In the genomic region with DNA sequence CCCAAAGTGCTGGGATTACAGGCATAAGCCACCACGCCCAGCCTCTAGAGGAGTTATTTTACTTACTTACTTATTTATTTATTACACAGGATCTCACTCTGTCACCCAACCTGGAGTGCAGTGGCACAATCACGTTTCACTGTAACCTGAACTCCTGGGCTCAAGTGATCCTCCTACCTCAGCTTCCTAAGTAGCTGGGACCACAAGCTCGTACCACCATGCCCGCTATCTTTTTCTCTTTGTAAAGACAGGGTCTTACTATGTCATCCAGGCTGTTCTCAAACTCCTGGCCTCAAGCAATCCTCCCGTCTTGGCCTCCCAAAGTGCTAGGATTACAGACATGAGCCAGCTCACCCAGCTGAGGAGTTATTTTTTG, we compare ENCODE assay signal across 16 cellular contexts. TPM values are rescaled to one million over a fixed set of nuclear protein-coding genes. Genes with fewer than 3 reads are reported as not detected.
DNase-seq lines count a peak whose midpoint lies in the region; ATAC-seq, FAIRE-seq and TF ChIP-seq lines count a peak whose summit lies in the region.
"Had no signal": no experiment of that assay in that cellular context is flagged by ENCODE, and none has a peak within 500 bp of the region (broad histone marks: within the 10 kb centered on the region; RNA-seq: fewer than 3 reads in every experiment).

No MANE protein-coding gene starts in this region.

- H3K27ac ChIP-seq in HepG2 (ENCODE audit: extremely low read length, insufficient read depth, low read length), result peak overlapping the region; percentile 12
- no peak overlapping the region for H3K27ac ChIP-seq in right lobe of liver
- H3K27ac ChIP-seq in Panc1 (ENCODE audit: low read length), result peak overlapping the region; percentile 78; the same call in 1 of the 2 replicates
- H3K27ac ChIP-seq in trophoblast cell (ENCODE audit: low read depth, low read length), result no peak overlapping the region
- H3K27ac ChIP-seq in smooth muscle cell (ENCODE audit: low read depth), result no peak overlapping the region
- H3K27ac ChIP-seq: adrenal gland, neutrophil, testis had no signal

- intact Hi-C loops in HepG2 (cut with micrococcal nuclease; ENCODE audit: unreplicated experiment), result no loop called here
- intact Hi-C loops in right lobe of liver (cut with DNase I), result no loop called here
- intact Hi-C loops in Panc1 (cut with micrococcal nuclease; ENCODE audit: unreplicated experiment), result no loop called here

- peaks cover 16% of the 10 kb centered on the region for H3K79me1 ChIP-seq in trophoblast cell (ENCODE audit: low read length)

- in situ Hi-C loops in HepG2 (cut with HindIII; ENCODE audit: extremely low pct_ligation_motif_present, low pct_unique_long_range_greater_than_20kb), result no loop called here
- in situ Hi-C loops in Panc1 (cut with HindIII; ENCODE audit: low pct_unique_long_range_greater_than_20kb, low sequenced_read_pairs), result no loop called here

- H3K14ac ChIP-seq in trophoblast cell (ENCODE audit: low read length), result no peak overlapping the region

- H3F3A ChIP-seq in smooth muscle cell (ENCODE audit: low read depth), result peaks cover 20% of the 10 kb centered on the region

- 88% methylated on average over 5 of the region's 5 CpGs for WGBS in HepG2 (ENCODE audit: low lambda C conversion rate)
- WGBS in right lobe of liver (ENCODE audit: insufficient coverage, low coverage, low lambda C conversion rate, missing lambda C conversion rate), result 81% methylated on average over 5 of the region's 5 CpGs
- WGBS in trophoblast cell (ENCODE audit: extremely low coverage, insufficient coverage, insufficient read length), result no CpG with 5 or more reads among the region's 5 CpGs
- WGBS in smooth muscle cell (ENCODE audit: low lambda C conversion rate), result 85% methylated on average over 5 of the region's 5 CpGs

- TF ChIP-seq POLR2A in HepG2 (IDR thresholded peaks at IDR 0.05; ENCODE audit: insufficient read depth in 1 of 2, low read depth in 2 of 2, low read length in 2 of 2) (no peak), right lobe of liver (IDR thresholded peaks at IDR 0.05) (no peak)

- no peak for FAIRE-seq in HepG2 (lab: Jason Lieb, UNC)

- H3K9me3 ChIP-seq in HepG2 (ENCODE audit: low read length), result no peaks in the 10 kb centered on the region
- no peaks in the 10 kb centered on the region for H3K9me3 ChIP-seq in right lobe of liver
- H3K9me3 ChIP-seq in Panc1 (ENCODE audit: control insufficient read depth, insufficient read depth, low read depth, low read length), result no peaks in the 10 kb centered on the region
- H3K9me3 ChIP-seq in trophoblast cell (ENCODE audit: insufficient read depth, low read depth, low read length), result peaks cover 2% of the 10 kb centered on the region
- no peaks in the 10 kb centered on the region for H3K9me3 ChIP-seq in smooth muscle cell (replicated peaks; ENCODE audit: low read depth)
- H3K9me3 ChIP-seq: adrenal gland, BE2C, neutrophil, testis had no signal

- peak overlapping the region; percentile 7 for H2BK5ac ChIP-seq in trophoblast cell (ENCODE audit: low read depth, low read length, poor library complexity)

- H3K4ac ChIP-seq in trophoblast cell (ENCODE audit: low read depth, low read length), result no peak overlapping the region

- H3K27me3 ChIP-seq in HepG2 (ENCODE audit: control insufficient read depth in 1 of 2, insufficient read depth in 2 of 2, low read length in 2 of 2) (no peaks in the 10 kb centered on the region; a peak in 1 of 5 replicates), right lobe of liver (no peaks in the 10 kb centered on the region), Panc1 (ENCODE audit: control insufficient read depth, insufficient read depth, low read length) (no peaks in the 10 kb centered on the region), trophoblast cell (ENCODE audit: insufficient read depth, low read length) (no peaks in the 10 kb centered on the region), smooth muscle cell (ENCODE audit: low read depth) (no peaks in the 10 kb centered on the region)
- H3K27me3 ChIP-seq: adrenal gland, BE2C, neutrophil, testis had no signal

- TF ChIP-seq EP300 in HepG2 (IDR thresholded peaks at IDR 0.05; ENCODE audit: low read depth in 2 of 2, low read length in 2 of 2) (no peak), HepG2 (CRISPR knock-in tag; IDR thresholded peaks at IDR 0.05; ENCODE audit: borderline replicate concordance) (no peak)

- H3K4me2 ChIP-seq in HepG2 (ENCODE audit: low read depth, low read length) (no peak overlapping the region), trophoblast cell (ENCODE audit: low read length) (no peak overlapping the region), smooth muscle cell (no peak overlapping the region)

- no peak for ATAC-seq in HepG2
- ATAC-seq in right lobe of liver, result no peak
- ATAC-seq in Panc1, result no peak
- ATAC-seq: right cardiac atrium had no signal

- H4K20me1 ChIP-seq in HepG2 (ENCODE audit: insufficient read depth, low read length), result peaks cover 18% of the 10 kb centered on the region
- peaks cover 19% of the 10 kb centered on the region for H4K20me1 ChIP-seq in smooth muscle cell (ENCODE audit: low read depth)

- CTCF ChIA-PET in HepG2 (lab: Yijun Ruan, JAX; ENCODE audit: low intra/inter-chr PET ratio, low total read pairs), result interaction anchor here (1.2 kb wide), 1 partner anchor 16 kb away, joined by 3 read pairs; no protein-coding TSS in a partner anchor
- CTCF ChIA-PET in Panc1 (lab: Charles Lee), result no interaction called here

- no peak overlapping the region for H4K8ac ChIP-seq in trophoblast cell (ENCODE audit: low read depth, low read length)

- no peak for DNase-seq in HepG2 (ENCODE audit: low spot score)
- DNase-seq in right lobe of liver, result no peak
- DNase-seq in Panc1 (ENCODE audit: low read depth, low spot score), result no peak
- no peak for DNase-seq in trophoblast cell
- no peak for DNase-seq in smooth muscle cell (lab: John Stamatoyannopoulos, UW; ENCODE audit: unreplicated experiment)
- no peak for DNase-seq in Ammon's horn (ENCODE audit: low spot score)
- DNase-seq: activated CD4-positive, CD25-positive, alpha-beta regulatory T cell; adrenal gland; BE2C; cerebellar nuclear complex; hippocampal formation; NCI-H2081 treated with DMSO at 0.1 percent for 48 hours; right cardiac atrium; Right ventricle myocardium superior; testis had no signal

- POLR2A ChIA-PET in HepG2 (lab: Yijun Ruan, JAX) (interaction anchor here (1.2 to 29.0 kb wide), 5 partner anchors 16 to 83 kb away, joined by 3 to 1587 read pairs (median 52); a partner anchor contains a TSS), Panc1 (lab: Charles Lee) (no interaction called here)

- H2BK12ac ChIP-seq in trophoblast cell (ENCODE audit: low read length), result peak overlapping the region; percentile 23

- no peak overlapping the region for H2AFZ ChIP-seq in HepG2 (ENCODE audit: low read length)
- no peak overlapping the region for H2AFZ ChIP-seq in trophoblast cell (ENCODE audit: insufficient read depth, low read length, poor library complexity)
- H2AFZ ChIP-seq in smooth muscle cell (ENCODE audit: low read depth), result no peak overlapping the region

- H2AK5ac ChIP-seq in trophoblast cell (ENCODE audit: low read length), result no peak overlapping the region

- no peak overlapping the region for H3K4me3 ChIP-seq in HepG2 (replicated peaks in 1 of 3; ENCODE audit: insufficient read depth in 1 of 3, low read depth in 2 of 3, low read length in 3 of 3)
- no peak overlapping the region for H3K4me3 ChIP-seq in right lobe of liver
- H3K4me3 ChIP-seq in Panc1 (ENCODE audit: low read depth in 2 of 2, low read length in 2 of 2), result no peak overlapping the region
- no peak overlapping the region for H3K4me3 ChIP-seq in trophoblast cell (ENCODE audit: low read depth, low read length)
- no peak overlapping the region for H3K4me3 ChIP-seq in smooth muscle cell
- H3K4me3 ChIP-seq: adrenal gland, testis had no signal

- H3K4me1 ChIP-seq in HepG2 (ENCODE audit: insufficient read depth, low read length), result peaks cover 58% of the 10 kb centered on the region
- H3K4me1 ChIP-seq in right lobe of liver, result peaks cover 0 to 6% (median 0%) of the 10 kb centered on the region in 4 donors
- peaks cover 17% of the 10 kb centered on the region for H3K4me1 ChIP-seq in Panc1 (ENCODE audit: control insufficient read depth, insufficient read depth, low read length)
- peaks cover 2 to 8% of the 10 kb centered on the region in 2 experiments for H3K4me1 ChIP-seq in trophoblast cell (ENCODE audit: control insufficient read depth in 1 of 2, insufficient read depth in 2 of 2, low read length in 2 of 2)
- no peaks in the 10 kb centered on the region for H3K4me1 ChIP-seq in smooth muscle cell (ENCODE audit: low read depth)
- H3K4me1 ChIP-seq: BE2C had no signal

- no peak for TF ChIP-seq RAD21 in HepG2 (CRISPR knock-in tag; IDR thresholded peaks at IDR 0.05)

- BruUV-seq in HepG2 (replicated peaks; lab: Mats Ljungman, UMichigan) (no TSS peak), Panc1 (replicated peaks; lab: Mats Ljungman, UMichigan) (no TSS peak)

- H3K23ac ChIP-seq in trophoblast cell (ENCODE audit: low read length), result no peak overlapping the region

- no peak overlapping the region for H3K18ac ChIP-seq in trophoblast cell (ENCODE audit: low read length)

- H2BK120ac ChIP-seq in trophoblast cell (ENCODE audit: insufficient read depth, low read length, poor library complexity), result no peak overlapping the region

- H3K9ac ChIP-seq in HepG2 (ENCODE audit: insufficient read depth, low read depth, low read length) (no peak overlapping the region), trophoblast cell (ENCODE audit: low read length) (no peak overlapping the region), smooth muscle cell (ENCODE audit: low read depth) (no peak overlapping the region)

- peaks cover 36% of the 10 kb centered on the region for H3K79me2 ChIP-seq in HepG2 (ENCODE audit: insufficient read depth, low read length)
- peaks cover 10% of the 10 kb centered on the region for H3K79me2 ChIP-seq in trophoblast cell (ENCODE audit: control insufficient read depth, insufficient read depth, low read length, poor library complexity)
- peaks cover 7% of the 10 kb centered on the region for H3K79me2 ChIP-seq in smooth muscle cell (ENCODE audit: low read depth)

- no peak overlapping the region for H4K12ac ChIP-seq in trophoblast cell (ENCODE audit: low read depth, low read length)

- H3K36me3 ChIP-seq in HepG2 (replicated peaks in 1 of 2; ENCODE audit: control insufficient read depth in 1 of 2, insufficient read depth in 2 of 2, low read length in 2 of 2), result peaks cover 3 to 20% of the 10 kb centered on the region in 2 experiments; a peak in 3 of 5 replicates
- no peaks in the 10 kb centered on the region for H3K36me3 ChIP-seq in right lobe of liver
- H3K36me3 ChIP-seq in Panc1 (ENCODE audit: control insufficient read depth, insufficient read depth, low read length), result no peaks in the 10 kb centered on the region
- H3K36me3 ChIP-seq in trophoblast cell (ENCODE audit: control insufficient read depth in 1 of 2, insufficient read depth in 2 of 2, low read length in 2 of 2), result no peaks in the 10 kb centered on the region
- H3K36me3 ChIP-seq in smooth muscle cell (ENCODE audit: low read depth), result no peaks in the 10 kb centered on the region
- H3K36me3 ChIP-seq: adrenal gland, BE2C, neutrophil had no signal

- H4K91ac ChIP-seq in trophoblast cell (ENCODE audit: low read depth, low read length), result no peak overlapping the region

- TF ChIP-seq CTCF in HepG2 (CRISPR knock-in tag; IDR thresholded peaks at IDR 0.05), result no peak
- no peak for TF ChIP-seq CTCF in right lobe of liver (IDR thresholded peaks at IDR 0.05)
- no peak for TF ChIP-seq CTCF in Panc1 (IDR thresholded peaks at IDR 0.05)
- TF ChIP-seq CTCF in smooth muscle cell (IDR thresholded peaks at IDR 0.05; ENCODE audit: borderline replicate concordance, insufficient read depth, poor library complexity, severe bottlenecking), result no peak

RNA-seq across cellular contexts. Expression of a gene that starts 1.6 kb away (rescaled TPM):
- total RNA-seq in HepG2 (2016; rRNA removed; fragmentation: Illumina TruSeq; extraction: Trizol), result 106 and 115 TPM in 2 replicates
- 40.1 and 45.0 TPM in 2 replicates for total RNA-seq in HepG2 (2016; cell fraction: cytosol; rRNA removed; fragmentation: Illumina TruSeq; extraction: Trizol; ENCODE audit: low read depth)
- total RNA-seq in HepG2 (2016; cell fraction: insoluble cytoplasmic fraction; rRNA removed; fragmentation: Illumina TruSeq; extraction: Trizol), result 106 and 115 TPM in 2 replicates
- 107 and 130 TPM in 2 replicates for total RNA-seq in HepG2 (2016; cell fraction: membrane; rRNA removed; fragmentation: Illumina TruSeq; extraction: Trizol)
- total RNA-seq in HepG2 (2016; cell fraction: nucleus; rRNA removed; fragmentation: Illumina TruSeq; extraction: Trizol), result 47.6 and 54.9 TPM in 2 replicates
- 150 and 241 TPM in 2 replicates for polyA plus RNA-seq in HepG2 (2011; rRNA removed)
- polyA plus RNA-seq in HepG2 (2011; cell fraction: cytosol; rRNA removed), result 165 and 177 TPM in 2 replicates
- 122 and 148 TPM in 2 replicates for polyA plus RNA-seq in HepG2 (2011; cell fraction: nucleus; rRNA removed)
- polyA plus RNA-seq in HepG2 (2012), result 78.0 and 193 TPM in 2 replicates
- polyA plus RNA-seq in HepG2 (2016; cell fraction: cytosol; fragmentation: Illumina TruSeq; extraction: Trizol; ENCODE audit: low read depth), result 33.6 and 42.0 TPM in 2 replicates
- 99.1 and 105 TPM in 2 replicates for polyA plus RNA-seq in HepG2 (2016; cell fraction: insoluble cytoplasmic fraction; fragmentation: Illumina TruSeq; extraction: Trizol; ENCODE audit: low read depth)
- polyA plus RNA-seq in HepG2 (2016; cell fraction: membrane; fragmentation: Illumina TruSeq; extraction: Trizol; ENCODE audit: low read depth), result 76.6 and 88.5 TPM in 2 replicates
- 77.9 and 79.0 TPM in 2 replicates for polyA plus RNA-seq in HepG2 (2016; cell fraction: nucleus; fragmentation: Illumina TruSeq; extraction: Trizol; ENCODE audit: insufficient read depth, low read depth)
- polyA minus RNA-seq in HepG2 (2011; rRNA and poly(A)+ RNA removed; ENCODE audit: low replicate concordance), result 66.9 and 301 TPM in 2 replicates
- 115 and 151 TPM in 2 replicates for polyA minus RNA-seq in HepG2 (2011; cell fraction: cytosol; rRNA and poly(A)+ RNA removed)
- polyA minus RNA-seq in HepG2 (2011; cell fraction: nucleus; rRNA and poly(A)+ RNA removed), result 35.9 and 65.3 TPM in 2 replicates
- 100 to 1,000 TPM in 2 of 6 experiments, 10 to 100 TPM in 4; 15.1 to 139 (median 34.1) TPM for total RNA-seq in right lobe of liver
- total RNA-seq in Panc1 (2021; ENCODE audit: unreplicated experiment), result 35.6 TPM
- polyA plus RNA-seq in Panc1 (2012; ENCODE audit: insufficient read length), result 41.6 TPM
- 30.6 and 32.9 TPM in 2 replicates for polyA plus RNA-seq in trophoblast cell (2013)
- 18.6 and 21.2 TPM in 2 replicates for total RNA-seq in smooth muscle cell
- 25.7 TPM in 2 replicates for polyA plus RNA-seq in smooth muscle cell

RNA-seq across cellular contexts. Expression of a gene that starts 29.1 kb away (rescaled TPM):
- 121 and 149 TPM in 2 replicates for total RNA-seq in HepG2 (2016; rRNA removed; fragmentation: Illumina TruSeq; extraction: Trizol)
- total RNA-seq in HepG2 (2016; cell fraction: cytosol; rRNA removed; fragmentation: Illumina TruSeq; extraction: Trizol; ENCODE audit: low read depth), result 176 and 212 TPM in 2 replicates
- 110 and 147 TPM in 2 replicates for total RNA-seq in HepG2 (2016; cell fraction: insoluble cytoplasmic fraction; rRNA removed; fragmentation: Illumina TruSeq; extraction: Trizol)
- total RNA-seq in HepG2 (2016; cell fraction: membrane; rRNA removed; fragmentation: Illumina TruSeq; extraction: Trizol), result 217 and 241 TPM in 2 replicates
- 83.9 and 95.5 TPM in 2 replicates for total RNA-seq in HepG2 (2016; cell fraction: nucleus; rRNA removed; fragmentation: Illumina TruSeq; extraction: Trizol)
- polyA plus RNA-seq in HepG2 (2011; rRNA removed), result 215 and 270 TPM in 2 replicates
- polyA plus RNA-seq in HepG2 (2011; cell fraction: cytosol; rRNA removed), result 171 and 196 TPM in 2 replicates
- 558 and 618 TPM in 2 replicates for polyA plus RNA-seq in HepG2 (2011; cell fraction: nucleus; rRNA removed)
- 207 and 311 TPM in 2 replicates for polyA plus RNA-seq in HepG2 (2012)
- polyA plus RNA-seq in HepG2 (2016; cell fraction: cytosol; fragmentation: Illumina TruSeq; extraction: Trizol; ENCODE audit: low read depth), result 291 and 331 TPM in 2 replicates
- 144 and 159 TPM in 2 replicates for polyA plus RNA-seq in HepG2 (2016; cell fraction: insoluble cytoplasmic fraction; fragmentation: Illumina TruSeq; extraction: Trizol; ENCODE audit: low read depth)
- 277 and 299 TPM in 2 replicates for polyA plus RNA-seq in HepG2 (2016; cell fraction: membrane; fragmentation: Illumina TruSeq; extraction: Trizol; ENCODE audit: low read depth)
- polyA plus RNA-seq in HepG2 (2016; cell fraction: nucleus; fragmentation: Illumina TruSeq; extraction: Trizol; ENCODE audit: insufficient read depth, low read depth), result 357 and 365 TPM in 2 replicates
- polyA minus RNA-seq in HepG2 (2011; rRNA and poly(A)+ RNA removed; ENCODE audit: low replicate concordance), result 36.5 and 119 TPM in 2 replicates
- 65.9 and 88.8 TPM in 2 replicates for polyA minus RNA-seq in HepG2 (2011; cell fraction: cytosol; rRNA and poly(A)+ RNA removed)
- 102 and 144 TPM in 2 replicates for polyA minus RNA-seq in HepG2 (2011; cell fraction: nucleus; rRNA and poly(A)+ RNA removed)
- 100 to 1,000 TPM in 2 of 6 experiments, 10 to 100 TPM in 4; 63.1 to 113 (median 85.6) TPM for total RNA-seq in right lobe of liver
- 97.1 TPM for total RNA-seq in Panc1 (2021; ENCODE audit: unreplicated experiment)
- 109 TPM for polyA plus RNA-seq in Panc1 (2012; ENCODE audit: insufficient read length)
- 48.6 and 50.5 TPM in 2 replicates for polyA plus RNA-seq in trophoblast cell (2013)
- 43.0 and 49.2 TPM in 2 replicates for total RNA-seq in smooth muscle cell
- 53.9 and 62.4 TPM in 2 replicates for polyA plus RNA-seq in smooth muscle cell

RNA-seq across cellular contexts. Expression of a gene that starts 32.0 kb away (rescaled TPM):
- 28.4 and 32.3 TPM in 2 replicates for total RNA-seq in HepG2 (2016; rRNA removed; fragmentation: Illumina TruSeq; extraction: Trizol)
- 13.5 and 19.5 TPM in 2 replicates for total RNA-seq in HepG2 (2016; cell fraction: cytosol; rRNA removed; fragmentation: Illumina TruSeq; extraction: Trizol; ENCODE audit: low read depth)
- 26.0 and 33.1 TPM in 2 replicates for total RNA-seq in HepG2 (2016; cell fraction: insoluble cytoplasmic fraction; rRNA removed; fragmentation: Illumina TruSeq; extraction: Trizol)
- 30.9 and 37.0 TPM in 2 replicates for total RNA-seq in HepG2 (2016; cell fraction: membrane; rRNA removed; fragmentation: Illumina TruSeq; extraction: Trizol)
- total RNA-seq in HepG2 (2016; cell fraction: nucleus; rRNA removed; fragmentation: Illumina TruSeq; extraction: Trizol), result 18.0 and 19.9 TPM in 2 replicates
- polyA plus RNA-seq in HepG2 (2011; rRNA removed), result 49.4 and 63.3 TPM in 2 replicates
- polyA plus RNA-seq in HepG2 (2011; cell fraction: cytosol; rRNA removed), result 69.4 and 90.4 TPM in 2 replicates
- polyA plus RNA-seq in HepG2 (2011; cell fraction: nucleus; rRNA removed), result 68.6 and 73.2 TPM in 2 replicates
- 32.8 and 45.8 TPM in 2 replicates for polyA plus RNA-seq in HepG2 (2012)
- polyA plus RNA-seq in HepG2 (2016; cell fraction: cytosol; fragmentation: Illumina TruSeq; extraction: Trizol; ENCODE audit: low read depth), result 30.7 and 34.2 TPM in 2 replicates
- polyA plus RNA-seq in HepG2 (2016; cell fraction: insoluble cytoplasmic fraction; fragmentation: Illumina TruSeq; extraction: Trizol; ENCODE audit: low read depth), result 54.0 and 55.2 TPM in 2 replicates
- polyA plus RNA-seq in HepG2 (2016; cell fraction: membrane; fragmentation: Illumina TruSeq; extraction: Trizol; ENCODE audit: low read depth), result 61.7 and 66.8 TPM in 2 replicates
- polyA plus RNA-seq in HepG2 (2016; cell fraction: nucleus; fragmentation: Illumina TruSeq; extraction: Trizol; ENCODE audit: insufficient read depth, low read depth), result 79.0 and 79.1 TPM in 2 replicates
- 1.6 and 52.5 TPM in 2 replicates for polyA minus RNA-seq in HepG2 (2011; rRNA and poly(A)+ RNA removed; ENCODE audit: low replicate concordance)
- polyA minus RNA-seq in HepG2 (2011; cell fraction: cytosol; rRNA and poly(A)+ RNA removed), result 32.5 and 33.1 TPM in 2 replicates
- polyA minus RNA-seq in HepG2 (2011; cell fraction: nucleus; rRNA and poly(A)+ RNA removed), result 10.7 and 15.0 TPM in 2 replicates
- total RNA-seq in right lobe of liver, result 1 to 10 TPM; 1.3 to 4.1 (median 1.9) TPM
- total RNA-seq in Panc1 (2021; ENCODE audit: unreplicated experiment), result 44.9 TPM
- 74.8 TPM for polyA plus RNA-seq in Panc1 (2012; ENCODE audit: insufficient read length)
- 26.5 and 26.8 TPM in 2 replicates for polyA plus RNA-seq in trophoblast cell (2013)
- total RNA-seq in smooth muscle cell, result 31.5 and 50.1 TPM in 2 replicates
- 99.1 and 107 TPM in 2 replicates for polyA plus RNA-seq in smooth muscle cell

RNA-seq across cellular contexts. Expression of a gene that starts 53.6 kb away (rescaled TPM):
- total RNA-seq in HepG2 (2016; rRNA removed; fragmentation: Illumina TruSeq; extraction: Trizol) (12.1 and 18.7 TPM in 2 replicates), right lobe of liver (1 to 10 TPM; 3.6 to 6.4 (median 4.6) TPM), Panc1 (2021; ENCODE audit: unreplicated experiment) (48.6 TPM), smooth muscle cell (3.3 and 7.1 TPM in 2 replicates)
- total RNA-seq in HepG2 (2016; cell fraction: cytosol; rRNA removed; fragmentation: Illumina TruSeq; extraction: Trizol; ENCODE audit: low read depth), result 5.2 and 6.4 TPM in 2 replicates
- 10.8 and 18.0 TPM in 2 replicates for total RNA-seq in HepG2 (2016; cell fraction: insoluble cytoplasmic fraction; rRNA removed; fragmentation: Illumina TruSeq; extraction: Trizol)
- 19.3 and 22.7 TPM in 2 replicates for total RNA-seq in HepG2 (2016; cell fraction: membrane; rRNA removed; fragmentation: Illumina TruSeq; extraction: Trizol)
- total RNA-seq in HepG2 (2016; cell fraction: nucleus; rRNA removed; fragmentation: Illumina TruSeq; extraction: Trizol), result 14.7 and 17.3 TPM in 2 replicates
- polyA plus RNA-seq in HepG2 (2011; rRNA removed) (10.0 and 11.5 TPM in 2 replicates), smooth muscle cell (16.6 and 17.7 TPM in 2 replicates)
- 5.9 and 7.7 TPM in 2 replicates for polyA plus RNA-seq in HepG2 (2011; cell fraction: cytosol; rRNA removed)
- polyA plus RNA-seq in HepG2 (2011; cell fraction: nucleus; rRNA removed), result 33.8 and 40.6 TPM in 2 replicates
- polyA plus RNA-seq in HepG2 (2012), result 33.1 and 35.1 TPM in 2 replicates
- 9.1 and 11.5 TPM in 2 replicates for polyA plus RNA-seq in HepG2 (2016; cell fraction: cytosol; fragmentation: Illumina TruSeq; extraction: Trizol; ENCODE audit: low read depth)
- 37.4 and 47.0 TPM in 2 replicates for polyA plus RNA-seq in HepG2 (2016; cell fraction: insoluble cytoplasmic fraction; fragmentation: Illumina TruSeq; extraction: Trizol; ENCODE audit: low read depth)
- 35.3 and 38.7 TPM in 2 replicates for polyA plus RNA-seq in HepG2 (2016; cell fraction: membrane; fragmentation: Illumina TruSeq; extraction: Trizol; ENCODE audit: low read depth)
- polyA plus RNA-seq in HepG2 (2016; cell fraction: nucleus; fragmentation: Illumina TruSeq; extraction: Trizol; ENCODE audit: insufficient read depth, low read depth), result 63.1 and 67.8 TPM in 2 replicates
- polyA minus RNA-seq in HepG2 (2011; rRNA and poly(A)+ RNA removed; ENCODE audit: low replicate concordance), result 2.4 and 12.0 TPM in 2 replicates
- 11.2 and 12.0 TPM in 2 replicates for polyA minus RNA-seq in HepG2 (2011; cell fraction: cytosol; rRNA and poly(A)+ RNA removed)
- 9.6 and 12.7 TPM in 2 replicates for polyA minus RNA-seq in HepG2 (2011; cell fraction: nucleus; rRNA and poly(A)+ RNA removed)
- polyA plus RNA-seq in Panc1 (2012; ENCODE audit: insufficient read length), result 52.3 TPM
- 15.3 and 15.5 TPM in 2 replicates for polyA plus RNA-seq in trophoblast cell (2013)

Comparison
In these comparisons a context has a peak if more than half of its experiments do, and no peak if none do; other contexts are left out.
1. H3K27ac ChIP-seq: peak in HepG2 (single experiment) and Panc1 (single experiment); none in right lobe of liver (0 of 3), trophoblast cell (single experiment) and smooth muscle cell (single experiment).